In genomic region chr12:12461281-12461922, GRCh38 we compare ENCODE assay signal across 23 cellular contexts.
A peak's percentile ranks its signal among the peaks of the same experiment; 100 is the strongest.
DNase-seq lines count a peak whose midpoint lies in the region; ATAC-seq and TF ChIP-seq lines count a peak whose summit lies in the region.
"Had no signal": no experiment of that assay in that cellular context is flagged by ENCODE, and none has a peak within 500 bp of the region (broad histone marks: within the 10 kb centered on the region; RNA-seq: fewer than 3 reads in every experiment).

No MANE protein-coding gene starts in this region.

- peak; percentile 49 to 56 for ATAC-seq in activated CD4-positive, CD25-positive, alpha-beta regulatory T cell treated with anti-CD3 and anti-CD28 coated beads, Interleukin-2, amount 50 U/mL, for 24 hours
- ATAC-seq in T-helper 17 cell = no peak
- ATAC-seq in GM21526 (IDR thresholded peaks at IDR 0.05; ENCODE audit: low FRiP score, unreplicated experiment) = no peak
- ATAC-seq: HepG2; stimulated activated memory B cell treated with anti-CD40 and anti-IgM and Interleukin-4, amounts not matched to agents 10 μg/mL and 1 μg/mL and 100 μg/mL, for 72 hours had no signal

- peaks cover 51% of the 10 kb centered on the region for H3K4me1 Mint-ChIP-seq in T-helper 17 cell
- peaks cover 59% of the 10 kb centered on the region for H3K4me1 Mint-ChIP-seq in activated naive CD4-positive, alpha-beta T cell treated with anti-CD3 and anti-CD28 coated beads, Interleukin-2, amount 50 U/mL, for 24 hours

- peak overlapping the region; percentile 99 for H3K27ac Mint-ChIP-seq in T-helper 17 cell
- peak overlapping the region; percentile 57 for H3K27ac Mint-ChIP-seq in activated naive CD4-positive, alpha-beta T cell treated with anti-CD3 and anti-CD28 coated beads, Interleukin-2, amount 50 U/mL, for 24 hours
- H3K27ac Mint-ChIP-seq: stimulated activated memory B cell treated with anti-CD40 and anti-IgM and Interleukin-4, amounts not matched to agents 10 μg/mL and 1 μg/mL and 100 μg/mL, for 72 hours had no signal

- DNase-seq in activated CD4-positive, CD25-positive, alpha-beta regulatory T cell treated with anti-CD3 and anti-CD28 coated beads, Interleukin-2, amount 50 U/mL, for 72 hours = no peak
- no peak for DNase-seq in T-helper 17 cell
- peak; percentile 21 for DNase-seq in stimulated activated CD4-positive, alpha-beta T cell treated with anti-CD3 and anti-CD28 coated beads, Interleukin-4, amount 100 ng/mL, for 1 hour
- no peak for DNase-seq in HEK293T (ENCODE audit: extremely low spot score)
- DNase-seq in ureter (ENCODE audit: low spot score) = no peak
- DNase-seq: 8988T; amniotic stem cell; central memory CD4-positive, alpha-beta T cell; DMS53; effector CD8-positive, alpha-beta T cell; hippocampal formation; MG63; NCI-H1694 treated with DMSO at 0.1 percent for 48 hours; ovary; SHP77 treated with DMSO at 0.1 percent for 48 hours; T-helper 9 cell; upper lobe of right lung had no signal

- no peaks in the 10 kb centered on the region for H3K9me3 ChIP-seq in T-helper 17 cell (ENCODE audit: control insufficient read depth, low read length, poor library complexity, severe bottlenecking)
- H3K9me3 ChIP-seq: BLaER1, MG63, ovary, upper lobe of right lung had no signal

- CTCF ChIA-PET in HEK293T (lab: Yijun Ruan, JAX) = no interaction called here

- peaks cover 3% of the 10 kb centered on the region for H3K36me3 Mint-ChIP-seq in T-helper 17 cell (ENCODE audit: low read depth)
- peaks cover 6% of the 10 kb centered on the region for H3K36me3 Mint-ChIP-seq in activated naive CD4-positive, alpha-beta T cell treated with anti-CD3 and anti-CD28 coated beads, Interleukin-2, amount 50 U/mL, for 24 hours

- H3K27me3 Mint-ChIP-seq in T-helper 17 cell = no peaks in the 10 kb centered on the region
- no peaks in the 10 kb centered on the region for H3K27me3 Mint-ChIP-seq in activated naive CD4-positive, alpha-beta T cell treated with anti-CD3 and anti-CD28 coated beads, Interleukin-2, amount 50 U/mL, for 24 hours
- H3K27me3 Mint-ChIP-seq: stimulated activated memory B cell treated with anti-CD40 and anti-IgM and Interleukin-4, amounts not matched to agents 10 μg/mL and 1 μg/mL and 100 μg/mL, for 72 hours had no signal

- POLR2A ChIA-PET in HEK293T (lab: Yijun Ruan, JAX) = no interaction called here

- H3K4me3 Mint-ChIP-seq in T-helper 17 cell = peak overlapping the region; percentile 90
- H3K4me3 Mint-ChIP-seq in activated naive CD4-positive, alpha-beta T cell treated with anti-CD3 and anti-CD28 coated beads, Interleukin-2, amount 50 U/mL, for 24 hours = peak overlapping the region; percentile 75
- H3K4me3 Mint-ChIP-seq: stimulated activated memory B cell treated with anti-CD40 and anti-IgM and Interleukin-4, amounts not matched to agents 10 μg/mL and 1 μg/mL and 100 μg/mL, for 72 hours had no signal

- H3K9me3 Mint-ChIP-seq in activated naive CD4-positive, alpha-beta T cell treated with anti-CD3 and anti-CD28 coated beads, Interleukin-2, amount 50 U/mL, for 24 hours = no peaks in the 10 kb centered on the region
- H3K9me3 Mint-ChIP-seq: stimulated activated memory B cell treated with anti-CD40 and anti-IgM and Interleukin-4, amounts not matched to agents 10 μg/mL and 1 μg/mL and 100 μg/mL, for 72 hours had no signal

TF ChIP-seq in HEK293T, 16 proteins besides CTCF, POLR2A, EP300 and RAD21:
- TF ChIP-seq ZNF384 (IDR thresholded peaks at IDR 0.05) = no peak
- TF ChIP-seq FOXA1 (IDR thresholded peaks at IDR 0.05) = no peak
- TF ChIP-seq FOXK2 (IDR thresholded peaks at IDR 0.05) = no peak
- no peak for TF ChIP-seq BHLHE40 (IDR thresholded peaks at IDR 0.05; ENCODE audit: borderline replicate concordance)
- no peak for TF ChIP-seq FOXM1 (IDR thresholded peaks at IDR 0.05; ENCODE audit: borderline replicate concordance)
- TF ChIP-seq PKNOX1 (IDR thresholded peaks at IDR 0.05) = no peak
- TF ChIP-seq ELF4 (IDR thresholded peaks at IDR 0.05) = no peak
- no peak for TF ChIP-seq L3MBTL2 (conservative IDR thresholded peaks at IDR 0.05)

Comparison
In these comparisons a context has a peak if more than half of its experiments do, and no peak if none do; other contexts are left out.
1. ATAC-seq: peak in activated CD4-positive, CD25-positive, alpha-beta regulatory T cell treated with anti-CD3 and anti-CD28 coated beads, Interleukin-2, amount 50 U/mL, for 24 hours (2 of 2); none in T-helper 17 cell (single experiment) and GM21526 (single experiment).